In the genomic region with DNA sequence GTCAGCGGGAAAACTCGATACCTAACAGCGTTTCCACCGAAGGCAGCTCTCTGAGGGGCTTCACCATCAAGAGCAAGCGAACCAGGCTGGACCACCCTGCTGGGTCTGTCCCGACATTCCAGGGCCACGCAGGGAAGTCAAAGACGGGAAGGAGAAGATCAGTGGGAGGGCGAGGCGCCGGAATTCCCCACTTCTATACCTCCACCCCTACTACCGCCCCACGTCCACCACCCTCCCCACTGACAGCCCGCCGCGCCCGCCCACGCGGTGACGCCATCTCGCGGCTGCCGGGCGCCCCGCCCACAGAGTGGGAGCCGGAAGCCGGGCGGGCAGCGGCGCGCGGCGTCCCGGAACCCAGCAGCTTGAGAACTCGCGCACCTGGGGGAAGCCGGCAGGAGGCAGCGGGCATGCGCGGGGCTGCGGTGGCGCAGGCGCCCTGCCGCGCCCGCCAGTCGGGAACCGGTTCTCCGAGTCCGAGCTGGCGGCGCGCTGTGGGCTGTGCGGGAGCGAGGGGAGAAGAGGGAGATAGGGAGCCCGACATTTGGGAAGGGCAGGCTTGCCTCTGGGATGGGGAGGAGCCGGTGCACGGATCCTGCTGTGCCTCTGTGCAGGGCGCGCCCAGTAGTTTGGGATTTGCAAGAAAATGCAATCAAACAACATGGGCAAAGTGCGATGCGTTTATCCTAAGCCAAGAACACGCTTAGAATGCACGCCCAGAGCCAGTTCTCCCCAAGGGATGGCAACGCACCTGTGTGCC, we compare ENCODE assay signal across 8 cellular contexts. TPM values are rescaled to one million over a fixed set of nuclear protein-coding genes. Genes with fewer than 3 reads are reported as not detected.
DNase-seq lines count a peak whose midpoint lies in the region; ATAC-seq and TF ChIP-seq lines count a peak whose summit lies in the region.

No MANE protein-coding gene starts in this region.

- peak; percentile 89 for DNase-seq in DND-41
- DNase-seq in KG1 (lab: John Stamatoyannopoulos, UW) = peak; percentile 46
- peak; percentile 90 to 96 (median 93) for DNase-seq in Peyer's patch
- DNase-seq in activated T-helper 1 cell treated with anti-CD3 and anti-CD28 coated beads, Interleukin-12 subunit alpha, Interleukin-12 subunit beta, Interleukin-2, Interleukin-4 antibody, amounts not matched to agents 30 ng/mL and 10 ng/mL and 1 ng/mL, durations not matched to agents 14 hours and 24 hours and 36 hours (ENCODE audit: low spot score) = peak; percentile 93
- peak; percentile 77 for DNase-seq in fibroblast of gingiva (ENCODE audit: low read depth)
- DNase-seq in naive thymus-derived CD4-positive, alpha-beta T cell = peak; percentile 91 to 98 (median 96)
- peak; percentile 95 to 97 for DNase-seq in stimulated activated effector memory CD8-positive, alpha-beta T cell treated with anti-CD3 and anti-CD28 coated beads, Interleukin-12 subunit alpha, Interleukin-12 subunit beta, amount 100 ng/mL, for 72 hours (ENCODE audit: low spot score in 2 of 2)

- peak overlapping the region; percentile 94 for H3K27ac ChIP-seq in DND-41 (ENCODE audit: low read length)
- peak overlapping the region; percentile 76 to 100 (median 98) for H3K27ac ChIP-seq in Peyer's patch
- peak overlapping the region; percentile 90 for H3K27ac ChIP-seq in naive thymus-derived CD4-positive, alpha-beta T cell (ENCODE audit: low read depth, low read length)

- peaks cover 35% of the 10 kb centered on the region for H3K79me2 ChIP-seq in DND-41 (ENCODE audit: insufficient read depth, low read length)

- H3K4me3 Mint-ChIP-seq in activated T-helper 1 cell treated with anti-CD3 and anti-CD28 coated beads, Interleukin-12 subunit alpha, Interleukin-12 subunit beta, Interleukin-2, Interleukin-4 antibody, amounts not matched to agents 30 ng/mL and 10 ng/mL and 1 ng/mL, durations not matched to agents 14 hours and 24 hours and 36 hours = peak overlapping the region; percentile 87
- H3K4me3 Mint-ChIP-seq in naive thymus-derived CD4-positive, alpha-beta T cell = peak overlapping the region; percentile 88 to 100 (median 97)
- H3K4me3 Mint-ChIP-seq in stimulated activated effector memory CD8-positive, alpha-beta T cell treated with anti-CD3 and anti-CD28 coated beads, Interleukin-12 subunit alpha, Interleukin-12 subunit beta, amount 100 ng/mL, for 72 hours = peak overlapping the region; percentile 86

- H3K9me3 ChIP-seq in DND-41 (ENCODE audit: insufficient read depth, low read length, severe bottlenecking) (no peaks in the 10 kb centered on the region), Peyer's patch (no peaks in the 10 kb centered on the region)
- no peaks in the 10 kb centered on the region for H3K9me3 ChIP-seq in naive thymus-derived CD4-positive, alpha-beta T cell (ENCODE audit: control insufficient read depth in 2 of 3, low read length in 3 of 3)

- intact Hi-C loops in activated T-helper 1 cell treated with anti-CD3 and anti-CD28 coated beads, Interleukin-12 subunit alpha, Interleukin-12 subunit beta, Interleukin-2, Interleukin-4 antibody, amounts not matched to agents 30 ng/mL and 10 ng/mL and 1 ng/mL, durations not matched to agents 14 hours and 24 hours and 36 hours (cut with micrococcal nuclease) = loop anchor here (1.0 to 10.0 kb wide), 4 partner anchors 110 to 920 kb away; a partner anchor contains a TSS
- intact Hi-C loops in naive thymus-derived CD4-positive, alpha-beta T cell (cut with micrococcal nuclease) = loop anchor here (1.0 to 5.0 kb wide), 10 partner anchors 69 to 1623 kb away; a partner anchor contains a TSS

- TF ChIP-seq POLR2A in Peyer's patch (IDR thresholded peaks at IDR 0.05) = peak; percentile 65 to 70

- CTCF ChIA-PET in naive thymus-derived CD4-positive, alpha-beta T cell (lab: Charles Lee) = interaction anchor here (1.7 kb wide), 1 partner anchor 149 kb away, joined by 4 read pairs; no protein-coding TSS in a partner anchor

- H3K4me2 ChIP-seq in DND-41 (ENCODE audit: insufficient read depth, low read length) = peak overlapping the region; percentile 96

- POLR2A ChIA-PET in naive thymus-derived CD4-positive, alpha-beta T cell (lab: Charles Lee) = interaction anchor here (0.6 to 7.1 kb wide), 15 partner anchors 9 to 274 kb away, joined by 3 to 126 read pairs (median 4); a partner anchor contains a TSS

- H3K4me3 ChIP-seq in DND-41 (ENCODE audit: low read depth in 1 of 2, low read length in 2 of 2) (peak overlapping the region; percentile 31 to 65), Peyer's patch (peak overlapping the region; percentile 52 to 69 (median 62))
- H3K4me3 ChIP-seq in naive thymus-derived CD4-positive, alpha-beta T cell (ENCODE audit: low read length) = peak overlapping the region; percentile 82

- H3K27me3 ChIP-seq in DND-41 (ENCODE audit: insufficient read depth, low read length, poor library complexity) = no peaks in the 10 kb centered on the region
- no peaks in the 10 kb centered on the region for H3K27me3 ChIP-seq in Peyer's patch
- no peaks in the 10 kb centered on the region for H3K27me3 ChIP-seq in naive thymus-derived CD4-positive, alpha-beta T cell (ENCODE audit: control insufficient read depth in 2 of 2, insufficient read depth in 2 of 2, low read length in 2 of 2)

- peak overlapping the region; percentile 75 for H3K27ac Mint-ChIP-seq in activated T-helper 1 cell treated with anti-CD3 and anti-CD28 coated beads, Interleukin-12 subunit alpha, Interleukin-12 subunit beta, Interleukin-2, Interleukin-4 antibody, amounts not matched to agents 30 ng/mL and 10 ng/mL and 1 ng/mL, durations not matched to agents 14 hours and 24 hours and 36 hours
- peak overlapping the region; percentile 87 to 98 (median 96) for H3K27ac Mint-ChIP-seq in naive thymus-derived CD4-positive, alpha-beta T cell
- H3K27ac Mint-ChIP-seq in stimulated activated effector memory CD8-positive, alpha-beta T cell treated with anti-CD3 and anti-CD28 coated beads, Interleukin-12 subunit alpha, Interleukin-12 subunit beta, amount 100 ng/mL, for 72 hours = peak overlapping the region; percentile 93

- H3K9ac ChIP-seq in DND-41 (ENCODE audit: low read depth, low read length) = peak overlapping the region; percentile 67

- no peaks in the 10 kb centered on the region for H3K36me3 ChIP-seq in DND-41 (ENCODE audit: insufficient read depth, low read length)
- no peaks in the 10 kb centered on the region for H3K36me3 ChIP-seq in Peyer's patch
- peaks cover 0 to 5% (median 0%) of the 10 kb centered on the region in 3 experiments for H3K36me3 ChIP-seq in naive thymus-derived CD4-positive, alpha-beta T cell (ENCODE audit: control insufficient read depth in 2 of 3, insufficient read depth in 3 of 3, low read length in 3 of 3)

- H3K27me3 Mint-ChIP-seq in activated T-helper 1 cell treated with anti-CD3 and anti-CD28 coated beads, Interleukin-12 subunit alpha, Interleukin-12 subunit beta, Interleukin-2, Interleukin-4 antibody, amounts not matched to agents 30 ng/mL and 10 ng/mL and 1 ng/mL, durations not matched to agents 14 hours and 24 hours and 36 hours (ENCODE audit: insufficient read depth) = peaks cover 4% of the 10 kb centered on the region
- peaks cover 0 to 5% (median 0%) of the 10 kb centered on the region in 5 donors for H3K27me3 Mint-ChIP-seq in naive thymus-derived CD4-positive, alpha-beta T cell

- peak overlapping the region; percentile 100 for H2AFZ ChIP-seq in DND-41 (ENCODE audit: low read depth, low read length)

- H3K9me3 Mint-ChIP-seq in activated T-helper 1 cell treated with anti-CD3 and anti-CD28 coated beads, Interleukin-12 subunit alpha, Interleukin-12 subunit beta, Interleukin-2, Interleukin-4 antibody, amounts not matched to agents 30 ng/mL and 10 ng/mL and 1 ng/mL, durations not matched to agents 14 hours and 24 hours and 36 hours = no peaks in the 10 kb centered on the region
- no peaks in the 10 kb centered on the region for H3K9me3 Mint-ChIP-seq in naive thymus-derived CD4-positive, alpha-beta T cell
- H3K9me3 Mint-ChIP-seq in stimulated activated effector memory CD8-positive, alpha-beta T cell treated with anti-CD3 and anti-CD28 coated beads, Interleukin-12 subunit alpha, Interleukin-12 subunit beta, amount 100 ng/mL, for 72 hours = no peaks in the 10 kb centered on the region

- H4K20me1 ChIP-seq in DND-41 (ENCODE audit: insufficient read depth, low read length) = peaks cover 3% of the 10 kb centered on the region; the same call in 1 of the 2 replicates

- H3K4me1 Mint-ChIP-seq in activated T-helper 1 cell treated with anti-CD3 and anti-CD28 coated beads, Interleukin-12 subunit alpha, Interleukin-12 subunit beta, Interleukin-2, Interleukin-4 antibody, amounts not matched to agents 30 ng/mL and 10 ng/mL and 1 ng/mL, durations not matched to agents 14 hours and 24 hours and 36 hours (ENCODE audit: low read depth) = peaks cover 56% of the 10 kb centered on the region
- peaks cover 26 to 48% (median 42%) of the 10 kb centered on the region in 7 donors for H3K4me1 Mint-ChIP-seq in naive thymus-derived CD4-positive, alpha-beta T cell
- peaks cover 40% of the 10 kb centered on the region for H3K4me1 Mint-ChIP-seq in stimulated activated effector memory CD8-positive, alpha-beta T cell treated with anti-CD3 and anti-CD28 coated beads, Interleukin-12 subunit alpha, Interleukin-12 subunit beta, amount 100 ng/mL, for 72 hours

- peak; percentile 68 for ATAC-seq in DND-41 (ENCODE audit: insufficient read depth, low read depth)
- peak; percentile 54 for ATAC-seq in GM21737 (IDR thresholded peaks at IDR 0.05; ENCODE audit: unreplicated experiment)
- peak; percentile 80 for ATAC-seq in naive thymus-derived CD4-positive, alpha-beta T cell
- peak; percentile 74 for ATAC-seq in stimulated activated effector memory CD8-positive, alpha-beta T cell treated with anti-CD3 and anti-CD28 coated beads, Interleukin-12 subunit alpha, Interleukin-12 subunit beta, amount 100 ng/mL, for 72 hours

- TF ChIP-seq CTCF in DND-41 (IDR thresholded peaks at IDR 0.05; ENCODE audit: borderline replicate concordance, extremely low read depth, low read length, poor library complexity, severe bottlenecking) (no peak), Peyer's patch (IDR thresholded peaks at IDR 0.05) (peak in 3 of 6 experiments; percentile 41 to 45 (median 42))

- H3K36me3 Mint-ChIP-seq in activated T-helper 1 cell treated with anti-CD3 and anti-CD28 coated beads, Interleukin-12 subunit alpha, Interleukin-12 subunit beta, Interleukin-2, Interleukin-4 antibody, amounts not matched to agents 30 ng/mL and 10 ng/mL and 1 ng/mL, durations not matched to agents 14 hours and 24 hours and 36 hours (ENCODE audit: low read depth) = peaks cover under 1% of the 10 kb centered on the region
- peaks cover 0 to 4% (median 0%) of the 10 kb centered on the region in 5 donors for H3K36me3 Mint-ChIP-seq in naive thymus-derived CD4-positive, alpha-beta T cell
- H3K36me3 Mint-ChIP-seq in stimulated activated effector memory CD8-positive, alpha-beta T cell treated with anti-CD3 and anti-CD28 coated beads, Interleukin-12 subunit alpha, Interleukin-12 subunit beta, amount 100 ng/mL, for 72 hours = peaks cover 24% of the 10 kb centered on the region

- peaks cover 32% of the 10 kb centered on the region for H3K4me1 ChIP-seq in DND-41 (ENCODE audit: insufficient read depth, low read length)
- peaks cover 0 to 22% (median 5%) of the 10 kb centered on the region in 4 donors for H3K4me1 ChIP-seq in Peyer's patch
- peaks cover 24 to 28% of the 10 kb centered on the region in 2 donors for H3K4me1 ChIP-seq in naive thymus-derived CD4-positive, alpha-beta T cell (ENCODE audit: control insufficient read depth in 2 of 2, insufficient read depth in 2 of 2, low read length in 2 of 2)

RNA-seq across cellular contexts. Expression of a gene that starts 3.2 kb away (rescaled TPM):
- total RNA-seq in Peyer's patch = 10 to 100 TPM; 35.7 to 82.5 (median 39.2) TPM
- 54.1 and 55.6 TPM in 2 replicates for total RNA-seq in activated T-helper 1 cell treated with anti-CD3 and anti-CD28 coated beads, Interleukin-12 subunit alpha, Interleukin-12 subunit beta, Interleukin-2, Interleukin-4 antibody, amounts not matched to agents 30 ng/mL and 10 ng/mL and 1 ng/mL, durations not matched to agents 14 hours and 24 hours and 36 hours
- 100 to 1,000 TPM in 1 of 5 experiments, 10 to 100 TPM in 4; 61.7 to 103 (median 74.5) TPM for total RNA-seq in naive thymus-derived CD4-positive, alpha-beta T cell
- polyA plus RNA-seq in naive thymus-derived CD4-positive, alpha-beta T cell = 10 to 100 TPM; 24.6 to 38.4 TPM

Comparison
In these comparisons a context has a peak if more than half of its experiments do, and no peak if none do; other contexts are left out.
1. Peak in every context shown above with its lines: DNase-seq, ATAC-seq, H3K4me3 ChIP-seq and H3K27ac ChIP-seq.
2. DNase-seq: peak in every context shown above with its lines; median percentile 96 in naive thymus-derived CD4-positive, alpha-beta T cell; 96 in stimulated activated effector memory CD8-positive, alpha-beta T cell treated with anti-CD3 and anti-CD28 coated beads, Interleukin-12 subunit alpha, Interleukin-12 subunit beta, amount 100 ng/mL, for 72 hours; 93 in Peyer's patch; 93 in activated T-helper 1 cell treated with anti-CD3 and anti-CD28 coated beads, Interleukin-12 subunit alpha, Interleukin-12 subunit beta, Interleukin-2, Interleukin-4 antibody, amounts not matched to agents 30 ng/mL and 10 ng/mL and 1 ng/mL, durations not matched to agents 14 hours and 24 hours and 36 hours; 89 in DND-41; 77 in fibroblast of gingiva; 46 in KG1.